In genomic region chr11:111633248-111633647, GRCh38 we compare ENCODE assay signal across 12 cellular contexts. TPM values are rescaled to one million over a fixed set of nuclear protein-coding genes. Genes with fewer than 3 reads are reported as not detected.
A peak's percentile ranks its signal among the peaks of the same experiment; 100 is the strongest.
DNase-seq lines count a peak whose midpoint lies in the region; ATAC-seq and TF ChIP-seq lines count a peak whose summit lies in the region.
"Had no signal": no experiment of that assay in that cellular context is flagged by ENCODE, and none has a peak within 500 bp of the region (broad histone marks: within the 10 kb centered on the region; RNA-seq: fewer than 3 reads in every experiment).

No MANE protein-coding gene starts in this region.

- H4K20me1 ChIP-seq in hepatocyte (ENCODE audit: insufficient read depth, poor library complexity, severe bottlenecking), result no peaks in the 10 kb centered on the region

- no peak for TF ChIP-seq CTCF in RWPE2 (IDR thresholded peaks at IDR 0.05; ENCODE audit: poor library complexity, severe bottlenecking)
- TF ChIP-seq CTCF in hepatocyte (IDR thresholded peaks at IDR 0.05; ENCODE audit: poor library complexity), result no peak

- H3K4me3 ChIP-seq in RWPE2 (ENCODE audit: severe bottlenecking) (no peak overlapping the region), hepatocyte (no peak overlapping the region)

- DNase-seq in NCI-H2107 treated with DMSO at 0.1 percent for 48 hours (lab: John Stamatoyannopoulos, UW; ENCODE audit: unreplicated experiment), result peak; percentile 67
- DNase-seq in NCI-H2107 (lab: John Stamatoyannopoulos, UW), result no peak
- no peak for DNase-seq in RWPE2 (ENCODE audit: low spot score)
- peak; percentile 8 for DNase-seq in hepatocyte (ENCODE audit: low spot score)
- no peak for DNase-seq in SKM-1 (lab: John Stamatoyannopoulos, UW; ENCODE audit: unreplicated experiment)
- DNase-seq: activated T-cell treated with anti-CD3 and anti-CD28 coated beads, Interleukin-2, amount 50 U/mL, for 72 hours; anterior cingulate cortex; NCI-H2081 treated with DMSO at 0.1 percent for 48 hours; retina had no signal

- WGBS in hepatocyte (ENCODE audit: low lambda C conversion rate, missing lambda C conversion rate), result 47% methylated on average over 3 of the region's 3 CpGs

- no peak overlapping the region for H2AFZ ChIP-seq in hepatocyte

- ATAC-seq in RWPE2 (ENCODE audit: low read depth) (no peak), GM19023 (IDR thresholded peaks at IDR 0.05; ENCODE audit: unreplicated experiment) (no peak), HG03457 (IDR thresholded peaks at IDR 0.05; ENCODE audit: unreplicated experiment) (no peak)

- H3K27ac ChIP-seq in RWPE2 (ENCODE audit: poor library complexity, severe bottlenecking), result peak overlapping the region; percentile 76
- H3K27ac ChIP-seq in hepatocyte, result peak overlapping the region; percentile 65
- peak overlapping the region; percentile 21 for H3K27ac ChIP-seq in temporal lobe (ENCODE audit: low read depth, low read length)

- H3K4me2 ChIP-seq in hepatocyte, result peak overlapping the region; percentile 13

- peaks cover 27% of the 10 kb centered on the region for H3K4me1 ChIP-seq in RWPE2 (ENCODE audit: insufficient read depth, poor library complexity, severe bottlenecking)
- peaks cover 29% of the 10 kb centered on the region for H3K4me1 ChIP-seq in hepatocyte (ENCODE audit: insufficient read depth)

- H3K36me3 ChIP-seq in RWPE2 (ENCODE audit: low read depth) (peaks cover 7% of the 10 kb centered on the region), hepatocyte (replicated peaks; ENCODE audit: insufficient read depth, low read depth) (no peaks in the 10 kb centered on the region)

- peaks cover 63% of the 10 kb centered on the region for H3K79me2 ChIP-seq in hepatocyte

- no peaks in the 10 kb centered on the region for H3K9me3 ChIP-seq in RWPE2 (ENCODE audit: severe bottlenecking)
- H3K9me3 ChIP-seq in hepatocyte (ENCODE audit: low read depth), result no peaks in the 10 kb centered on the region

- H3K27me3 ChIP-seq in RWPE2 (ENCODE audit: insufficient read depth, poor library complexity, severe bottlenecking) (no peaks in the 10 kb centered on the region), hepatocyte (no peaks in the 10 kb centered on the region)

- no peaks in the 10 kb centered on the region for H3K9me2 ChIP-seq in hepatocyte (replicated peaks; ENCODE audit: insufficient read depth)

RNA-seq across cellular contexts. Expression of gene SIK2, which starts 31.0 kb away (rescaled TPM):
- total RNA-seq in hepatocyte (20.5 and 22.2 TPM in 2 replicates), temporal lobe (17.0 TPM)
- 3.1 and 3.2 TPM in 2 replicates for polyA plus RNA-seq in hepatocyte

Comparison
In these comparisons a context has a peak if more than half of its experiments do, and no peak if none do; other contexts are left out.
1. DNase-seq: peak in NCI-H2107 treated with DMSO at 0.1 percent for 48 hours (single experiment) and hepatocyte (single experiment); none in NCI-H2107 (single experiment), RWPE2 (single experiment) and SKM-1 (single experiment).
2. H3K27ac ChIP-seq: peak in every context shown above with its lines; median percentile 76 in RWPE2; 65 in hepatocyte; 21 in temporal lobe.